ENCODE assay signal across 1 cellular context in the genomic region with DNA sequence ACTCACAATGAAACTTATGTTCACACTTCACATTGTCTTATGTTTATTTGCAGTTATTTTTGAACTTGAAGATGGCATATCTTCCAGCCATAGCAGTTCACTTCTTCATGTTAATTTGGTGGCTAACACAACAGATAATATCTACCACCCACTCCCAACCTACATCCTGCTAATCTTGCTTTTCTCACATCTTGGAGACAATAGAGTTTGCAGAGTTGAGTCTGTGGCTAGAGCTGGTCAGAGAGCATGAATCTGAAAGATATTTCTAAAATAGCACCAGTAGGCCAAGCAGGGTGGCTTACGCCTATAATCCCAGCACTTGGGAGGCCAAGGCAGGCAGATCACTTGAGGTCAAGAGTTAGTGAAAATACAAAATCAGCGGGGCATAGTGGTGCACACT.
TF ChIP-seq lines count a peak whose summit lies in the region.

No MANE protein-coding gene starts in this region.

TF ChIP-seq in GM12878, 131 proteins besides CTCF, POLR2A, EP300 and RAD21:
- peak; percentile 97 for TF ChIP-seq ZNF217 (IDR thresholded peaks at IDR 0.05)
- peak; percentile 75 for TF ChIP-seq ZNF24 (IDR thresholded peaks at IDR 0.05)
- peak; percentile 16; the same call in 1 of the 2 replicates for TF ChIP-seq RUNX3 (IDR thresholded peaks at IDR 0.05; ENCODE audit: low read length)
- TF ChIP-seq MEF2B (IDR thresholded peaks at IDR 0.05; ENCODE audit: partially characterized antibody, poor library complexity, severe bottlenecking): peak; percentile 90
- 0 out of 4 replicates have a peak, but pooled peaks of 1 of the 2 experiments have one; percentile 21 for TF ChIP-seq BHLHE40 (IDR thresholded peaks at IDR 0.05; ENCODE audit: borderline replicate concordance in 1 of 2, low read depth in 2 of 2, low read length in 1 of 2)
- TF ChIP-seq DPF2 (IDR thresholded peaks at IDR 0.05): peak; percentile 51; the same call in 1 of the 2 replicates
- TF ChIP-seq MTA2 (IDR thresholded peaks at IDR 0.05; ENCODE audit: low read depth): peak; percentile 63
- TF ChIP-seq IKZF2 (IDR thresholded peaks at IDR 0.05): peak; percentile 53 to 55; a peak in 2 of 4 replicates
- TF ChIP-seq NR2F1 (conservative IDR thresholded peaks at IDR 0.05): peak; percentile 69
- TF ChIP-seq ATF7 (IDR thresholded peaks at IDR 0.05; ENCODE audit: low read depth): 0 out of 2 replicates have a peak, but pooled peaks have one; percentile 16
- peak; percentile 65; the same call in 1 of the 2 replicates for TF ChIP-seq IKZF1 (conservative IDR thresholded peaks at IDR 0.05)
